Comparison of ENCODE assay signal across 11 cellular contexts in the genomic region with DNA sequence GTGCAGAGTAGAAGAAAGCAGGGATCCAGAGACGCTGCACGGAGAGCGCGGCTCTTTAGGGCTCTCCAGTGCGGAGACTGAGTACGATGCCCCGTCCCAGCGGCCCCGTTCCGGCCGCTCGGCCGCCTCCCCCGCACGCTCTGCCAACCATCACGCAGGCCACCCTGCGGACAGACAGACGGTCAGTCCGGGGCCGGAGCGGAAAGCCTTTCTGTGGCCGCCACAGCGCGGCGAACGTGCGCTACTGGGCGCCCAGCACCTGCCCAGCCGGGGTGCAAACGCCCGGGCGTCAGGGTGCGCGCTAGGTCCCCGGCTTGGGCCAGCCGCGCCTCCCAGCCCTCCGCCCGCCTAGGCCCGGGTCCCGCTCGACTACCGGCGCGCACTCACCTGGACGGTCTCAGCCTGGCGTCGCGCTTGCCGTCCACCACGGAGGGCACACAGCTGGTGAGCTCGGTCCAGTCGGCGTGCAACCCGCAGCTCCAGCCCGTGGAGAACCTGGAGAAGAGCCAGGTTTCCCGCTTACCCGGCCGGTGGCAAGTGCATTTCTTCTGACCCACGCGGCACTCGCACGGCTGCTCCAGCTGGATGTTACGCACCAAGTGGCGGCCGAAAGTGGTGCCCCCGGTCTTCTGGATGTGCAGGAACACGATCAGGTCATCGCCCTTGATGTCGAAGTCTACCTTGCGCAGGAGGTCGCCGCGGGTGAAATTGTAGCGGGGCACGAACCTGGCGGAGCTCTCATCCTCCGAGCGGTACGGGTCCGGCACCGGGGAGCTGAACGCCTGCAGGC. TPM values are rescaled to one million over a fixed set of nuclear protein-coding genes. Genes with fewer than 3 reads are reported as not detected.
A peak's percentile ranks its signal among the peaks of the same experiment; 100 is the strongest.
DNase-seq lines count a peak whose midpoint lies in the region; ATAC-seq and TF ChIP-seq lines count a peak whose summit lies in the region.
"Had no signal": no experiment of that assay in that cellular context is flagged by ENCODE, and none has a peak within 500 bp of the region (broad histone marks: within the 10 kb centered on the region; RNA-seq: fewer than 3 reads in every experiment).

No MANE protein-coding gene starts in this region.

- H3K36me3 ChIP-seq in lower lobe of right lung (no peaks in the 10 kb centered on the region), tibial artery (no peaks in the 10 kb centered on the region)

- no peak overlapping the region for H3K27ac ChIP-seq in lower lobe of right lung
- no peak overlapping the region for H3K27ac ChIP-seq in tibial artery

- no peak for TF ChIP-seq CTCF in activated CD8-positive, alpha-beta T cell treated with anti-CD3 and anti-CD28 coated beads for 36 hours (IDR thresholded peaks at IDR 0.05)
- TF ChIP-seq CTCF in MCF 10A (IDR thresholded peaks at IDR 0.05; ENCODE audit: unreplicated experiment) (no peak), lower lobe of right lung (IDR thresholded peaks at IDR 0.05) (no peak), tibial artery (IDR thresholded peaks at IDR 0.05) (no peak)

- peak overlapping the region; percentile 59 for H3K4me3 Mint-ChIP-seq in activated CD8-positive, alpha-beta T cell treated with anti-CD3 and anti-CD28 coated beads for 36 hours
- no peak overlapping the region for H3K4me3 Mint-ChIP-seq in activated CD8-positive, alpha-beta T cell treated with anti-CD3 and anti-CD28 coated beads, Interleukin-2, amount 10 ng/mL, durations not matched to agents 7 days and 5 days
- H3K4me3 Mint-ChIP-seq in MCF 10A (ENCODE audit: unreplicated experiment): peak overlapping the region; percentile 79

- H3K4me1 Mint-ChIP-seq in activated CD8-positive, alpha-beta T cell treated with anti-CD3 and anti-CD28 coated beads for 36 hours (ENCODE audit: low read depth): peaks cover 9% of the 10 kb centered on the region
- H3K4me1 Mint-ChIP-seq in activated CD8-positive, alpha-beta T cell treated with anti-CD3 and anti-CD28 coated beads, Interleukin-2, amount 10 ng/mL, durations not matched to agents 7 days and 5 days (ENCODE audit: low read depth): peaks cover 6% of the 10 kb centered on the region
- peaks cover 3% of the 10 kb centered on the region for H3K4me1 Mint-ChIP-seq in MCF 10A (ENCODE audit: insufficient read depth, unreplicated experiment)

- intact Hi-C loops in activated CD8-positive, alpha-beta T cell treated with anti-CD3 and anti-CD28 coated beads for 36 hours (cut with micrococcal nuclease): no loop called here
- intact Hi-C loops in MCF 10A (cut with micrococcal nuclease) (loop anchor here (5.0 kb wide), 1 partner anchor 119 kb away; no protein-coding TSS in a partner anchor), lower lobe of right lung (cut with DNase I) (no loop called here), tibial artery (cut with DNase I; ENCODE audit: low total_unique reads) (no loop called here)

- H3K27me3 Mint-ChIP-seq in activated CD8-positive, alpha-beta T cell treated with anti-CD3 and anti-CD28 coated beads for 36 hours: peaks cover 39% of the 10 kb centered on the region
- peaks cover 41% of the 10 kb centered on the region for H3K27me3 Mint-ChIP-seq in activated CD8-positive, alpha-beta T cell treated with anti-CD3 and anti-CD28 coated beads, Interleukin-2, amount 10 ng/mL, durations not matched to agents 7 days and 5 days (ENCODE audit: low read depth)
- peaks cover 11% of the 10 kb centered on the region for H3K27me3 Mint-ChIP-seq in MCF 10A (ENCODE audit: insufficient read depth, unreplicated experiment)

- H3K4me1 ChIP-seq in lower lobe of right lung (no peaks in the 10 kb centered on the region), tibial artery (peaks cover 0 to 23% (median 10%) of the 10 kb centered on the region in 4 donors)

- H3K9me3 ChIP-seq in lower lobe of right lung: no peaks in the 10 kb centered on the region
- no peaks in the 10 kb centered on the region for H3K9me3 ChIP-seq in tibial artery

- no peaks in the 10 kb centered on the region for H3K36me3 Mint-ChIP-seq in activated CD8-positive, alpha-beta T cell treated with anti-CD3 and anti-CD28 coated beads for 36 hours (ENCODE audit: low read depth)
- H3K36me3 Mint-ChIP-seq in activated CD8-positive, alpha-beta T cell treated with anti-CD3 and anti-CD28 coated beads, Interleukin-2, amount 10 ng/mL, durations not matched to agents 7 days and 5 days (ENCODE audit: low read depth): no peaks in the 10 kb centered on the region
- peaks cover 6% of the 10 kb centered on the region for H3K36me3 Mint-ChIP-seq in MCF 10A (ENCODE audit: insufficient read depth, unreplicated experiment)
- H3K36me3 Mint-ChIP-seq: activated naive CD4-positive, alpha-beta T cell treated with anti-CD3 and anti-CD28 coated beads, Interleukin-2, amount 50 U/mL, for 72 hours had no signal

- H3K9me3 Mint-ChIP-seq in activated CD8-positive, alpha-beta T cell treated with anti-CD3 and anti-CD28 coated beads for 36 hours: no peaks in the 10 kb centered on the region
- H3K9me3 Mint-ChIP-seq in activated CD8-positive, alpha-beta T cell treated with anti-CD3 and anti-CD28 coated beads, Interleukin-2, amount 10 ng/mL, durations not matched to agents 7 days and 5 days (ENCODE audit: insufficient read depth): no peaks in the 10 kb centered on the region
- H3K9me3 Mint-ChIP-seq in MCF 10A (ENCODE audit: unreplicated experiment): no peaks in the 10 kb centered on the region
- H3K9me3 Mint-ChIP-seq: activated naive CD4-positive, alpha-beta T cell treated with anti-CD3 and anti-CD28 coated beads, Interleukin-2, amount 50 U/mL, for 72 hours had no signal

- POLR2A ChIA-PET in activated CD8-positive, alpha-beta T cell treated with anti-CD3 and anti-CD28 coated beads for 36 hours (lab: Charles Lee): interaction anchor here (0.5 kb wide), 1 partner anchor 215 kb away, joined by 3 read pairs; no protein-coding TSS in a partner anchor
- POLR2A ChIA-PET in activated CD8-positive, alpha-beta T cell treated with anti-CD3 and anti-CD28 coated beads, Interleukin-2, amount 10 ng/mL, durations not matched to agents 7 days and 5 days (lab: Charles Lee): no interaction called here
- POLR2A ChIA-PET in MCF 10A (lab: Yijun Ruan, JAX): interaction anchor here (0.6 to 0.7 kb wide), 2 partner anchors 9 to 79 kb away, joined by 3 to 5 read pairs; no protein-coding TSS in a partner anchor

- no peak for DNase-seq in activated CD8-positive, alpha-beta T cell treated with anti-CD3 and anti-CD28 coated beads for 36 hours
- no peak for DNase-seq in activated CD8-positive, alpha-beta T cell treated with anti-CD3 and anti-CD28 coated beads, Interleukin-2, amount 10 ng/mL, durations not matched to agents 7 days and 5 days
- DNase-seq in MCF 10A (ENCODE audit: unreplicated experiment) (no peak), lower lobe of right lung (no peak), tibial artery (no peak), SIG-M5 treated with dmso at 0.1 percent for 504 hours (lab: John Stamatoyannopoulos, UW; ENCODE audit: unreplicated experiment) (no peak)
- no peak for DNase-seq in stimulated activated naive CD4-positive, alpha-beta T cell treated with Interleukin-2 at 50 U/mL for 16 hours (lab: John Stamatoyannopoulos, UW)
- DNase-seq: C1 segment of cervical spinal cord, NCI-H187 treated with DMSO at 0.1 percent for 48 hours had no signal

- H3K27me3 ChIP-seq in lower lobe of right lung (ENCODE audit: low read depth) (peaks cover 36% of the 10 kb centered on the region), tibial artery (peaks cover 0 to 24% of the 10 kb centered on the region in 2 donors)

- ATAC-seq in activated CD8-positive, alpha-beta T cell treated with anti-CD3 and anti-CD28 coated beads for 36 hours: peak; percentile 13
- no peak for ATAC-seq in activated CD8-positive, alpha-beta T cell treated with anti-CD3 and anti-CD28 coated beads, Interleukin-2, amount 10 ng/mL, durations not matched to agents 7 days and 5 days
- ATAC-seq in lower lobe of right lung (peak; percentile 44 to 54), HG02840 (IDR thresholded peaks at IDR 0.05; ENCODE audit: low FRiP score, unreplicated experiment) (no peak)

- BruUV-seq in MCF 10A (replicated peaks; lab: Mats Ljungman, UMichigan): no TSS peak

- CTCF ChIA-PET in activated CD8-positive, alpha-beta T cell treated with anti-CD3 and anti-CD28 coated beads for 36 hours (lab: Charles Lee): no interaction called here
- CTCF ChIA-PET in activated CD8-positive, alpha-beta T cell treated with anti-CD3 and anti-CD28 coated beads, Interleukin-2, amount 10 ng/mL, durations not matched to agents 7 days and 5 days (lab: Charles Lee): no interaction called here
- CTCF ChIA-PET in MCF 10A (lab: Yijun Ruan, JAX): interaction anchor here (0.9 to 1.9 kb wide), 3 partner anchors 20 to 326 kb away, joined by 3 to 7 read pairs (median 5); no protein-coding TSS in a partner anchor

- H3K27ac Mint-ChIP-seq in activated CD8-positive, alpha-beta T cell treated with anti-CD3 and anti-CD28 coated beads for 36 hours: no peak overlapping the region
- H3K27ac Mint-ChIP-seq in activated CD8-positive, alpha-beta T cell treated with anti-CD3 and anti-CD28 coated beads, Interleukin-2, amount 10 ng/mL, durations not matched to agents 7 days and 5 days: no peak overlapping the region
- peak overlapping the region; percentile 8 for H3K27ac Mint-ChIP-seq in MCF 10A (ENCODE audit: low read depth, unreplicated experiment)
- H3K27ac Mint-ChIP-seq: activated naive CD4-positive, alpha-beta T cell treated with anti-CD3 and anti-CD28 coated beads, Interleukin-2, amount 50 U/mL, for 72 hours had no signal

- H3K4me3 ChIP-seq in lower lobe of right lung (peak overlapping the region; percentile 48), tibial artery (peak overlapping the region; percentile 43 to 56)

RNA-seq across cellular contexts. Expression of gene HS6ST2, which starts 1.8 kb away (rescaled TPM):
- total RNA-seq in activated CD8-positive, alpha-beta T cell treated with anti-CD3 and anti-CD28 coated beads for 36 hours: under 1 TPM; 0.14 to 0.47 TPM
- not detected for total RNA-seq in activated CD8-positive, alpha-beta T cell treated with anti-CD3 and anti-CD28 coated beads, Interleukin-2, amount 10 ng/mL, durations not matched to agents 7 days and 5 days
- 23.9 and 26.1 TPM in 2 replicates for total RNA-seq in MCF 10A (2022)
- 0.92 TPM for total RNA-seq in lower lobe of right lung

Comparison
In these comparisons a context has a peak if more than half of its experiments do, and no peak if none do; other contexts are left out.
1. ATAC-seq: peak in activated CD8-positive, alpha-beta T cell treated with anti-CD3 and anti-CD28 coated beads for 36 hours (single experiment) and lower lobe of right lung (2 of 2); none in activated CD8-positive, alpha-beta T cell treated with anti-CD3 and anti-CD28 coated beads, Interleukin-2, amount 10 ng/mL, durations not matched to agents 7 days and 5 days (single experiment) and HG02840 (single experiment).
2. RNA of gene HS6ST2, which starts 1.8 kb away (total RNA-seq): 23.9 to 26.1 TPM in MCF 10A; 0.92 TPM in lower lobe of right lung (single experiment), 0.14 to 0.47 TPM in activated CD8-positive, alpha-beta T cell treated with anti-CD3 and anti-CD28 coated beads for 36 hours and not detected in activated CD8-positive, alpha-beta T cell treated with anti-CD3 and anti-CD28 coated beads, Interleukin-2, amount 10 ng/mL, durations not matched to agents 7 days and 5 days; every median in the first group is over 10 times any median in the second.